8 cellular contexts compared by ENCODE assay signal in the genomic region with DNA sequence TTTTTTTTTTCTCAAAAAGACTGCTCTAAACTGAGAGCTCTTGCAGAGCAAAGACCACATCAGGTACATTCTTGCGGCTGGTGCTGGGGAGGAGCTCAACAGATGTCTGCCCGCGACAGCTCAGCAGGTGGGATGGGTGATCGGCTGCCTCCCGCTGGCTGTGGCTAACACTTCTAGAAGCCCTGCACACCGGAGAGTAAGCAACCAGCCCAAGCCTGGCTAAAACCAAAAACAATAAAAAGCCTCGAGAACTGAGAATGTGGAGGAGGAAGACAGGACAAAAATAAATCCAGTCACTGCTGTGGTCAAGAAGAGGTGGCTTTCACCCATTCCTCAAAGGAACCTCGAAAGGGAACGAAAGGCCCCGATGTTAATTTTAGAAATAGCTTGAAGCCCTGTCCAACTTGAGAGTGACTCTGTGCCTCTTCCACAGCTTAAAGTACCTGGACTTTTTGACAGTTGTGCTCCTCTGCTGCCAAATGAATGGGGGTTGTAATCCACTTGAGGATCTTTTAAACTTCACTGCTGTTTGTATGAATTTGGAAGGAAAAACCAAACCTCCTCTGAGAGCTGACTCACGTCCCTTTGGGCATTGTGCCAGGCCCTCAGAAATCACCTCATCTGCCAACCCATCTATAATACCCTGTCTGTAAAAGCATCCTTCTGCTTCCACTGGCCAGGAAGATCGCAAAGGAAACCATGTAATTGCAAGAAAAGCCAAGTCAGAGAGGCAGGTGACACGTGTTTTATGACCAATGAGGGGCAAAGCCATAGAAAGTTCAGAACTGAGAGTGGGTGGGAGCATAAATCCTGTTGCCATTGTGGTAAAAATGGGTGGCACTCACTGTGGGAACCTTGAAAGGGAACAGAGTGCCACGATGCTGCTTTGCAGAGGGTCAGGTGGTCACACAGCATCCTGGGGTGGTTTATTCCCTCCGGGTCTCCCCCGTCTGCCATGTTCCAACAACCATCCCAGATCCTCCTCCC.
DNase-seq lines count a peak whose midpoint lies in the region; FAIRE-seq and TF ChIP-seq lines count a peak whose summit lies in the region.

No MANE protein-coding gene starts in this region.

- H3K4me3 ChIP-seq in adipocyte (ENCODE audit: low read length): no peak overlapping the region

- no peak for DNase-seq in D721Med (ENCODE audit: insufficient read length, low spot score)
- DNase-seq in GM20000 (ENCODE audit: low spot score): peak; percentile 83
- peak; percentile 12 for DNase-seq in HS-27A (ENCODE audit: low read depth)
- peak; percentile 10 for DNase-seq in adipocyte (ENCODE audit: low read depth)
- peak; percentile 42 to 69 for DNase-seq in stimulated activated CD4-positive, alpha-beta T cell treated with anti-CD3 and anti-CD28 coated beads, Interleukin-15, amount 100 ng/mL, for 1 hour (ENCODE audit: low read depth in 1 of 2, low spot score in 1 of 2)
- no peak for DNase-seq in SK-N-DZ (ENCODE audit: low spot score)
- no peak for DNase-seq in posterior vena cava (ENCODE audit: low spot score)

- peaks cover 21% of the 10 kb centered on the region for H3K27me3 Mint-ChIP-seq in T-helper 1 cell treated with Interleukin-12 subunit alpha and Interleukin-12 subunit beta and Interleukin-4 antibody, amounts not matched to agents 30 μg/mL and 1 μg/mL, for 36 hours (ENCODE audit: low read depth)

- peaks cover 77% of the 10 kb centered on the region for H3K27me3 ChIP-seq in adipocyte (replicated peaks; ENCODE audit: control insufficient read depth, insufficient read depth, low read length)

- H3K9ac ChIP-seq in adipocyte (ENCODE audit: low read length): no peak overlapping the region

- H3K4me1 Mint-ChIP-seq in T-helper 1 cell treated with Interleukin-12 subunit alpha and Interleukin-12 subunit beta and Interleukin-4 antibody, amounts not matched to agents 30 μg/mL and 1 μg/mL, for 36 hours (ENCODE audit: low read depth): peaks cover 25% of the 10 kb centered on the region

- H3K4me3 Mint-ChIP-seq in T-helper 1 cell treated with Interleukin-12 subunit alpha and Interleukin-12 subunit beta and Interleukin-4 antibody, amounts not matched to agents 30 μg/mL and 1 μg/mL, for 36 hours: peak overlapping the region; percentile 52

- no peaks in the 10 kb centered on the region for H3K36me3 Mint-ChIP-seq in T-helper 1 cell treated with Interleukin-12 subunit alpha and Interleukin-12 subunit beta and Interleukin-4 antibody, amounts not matched to agents 30 μg/mL and 1 μg/mL, for 36 hours (ENCODE audit: low read depth)

- H3K27ac Mint-ChIP-seq in T-helper 1 cell treated with Interleukin-12 subunit alpha and Interleukin-12 subunit beta and Interleukin-4 antibody, amounts not matched to agents 30 μg/mL and 1 μg/mL, for 36 hours: peak overlapping the region; percentile 73

- no peaks in the 10 kb centered on the region for H3K9me3 Mint-ChIP-seq in T-helper 1 cell treated with Interleukin-12 subunit alpha and Interleukin-12 subunit beta and Interleukin-4 antibody, amounts not matched to agents 30 μg/mL and 1 μg/mL, for 36 hours

- no peaks in the 10 kb centered on the region for H3K36me3 ChIP-seq in adipocyte (ENCODE audit: control insufficient read depth, insufficient read depth, low read length, severe bottlenecking)

- no peaks in the 10 kb centered on the region for H3K9me3 ChIP-seq in adipocyte (ENCODE audit: control insufficient read depth, low read length)

- no peak for FAIRE-seq in D721Med (lab: Jason Lieb, UNC)

- intact Hi-C loops in posterior vena cava (cut with DNase I): no loop called here

- H3K4me1 ChIP-seq in adipocyte (ENCODE audit: control insufficient read depth, insufficient read depth, low read length): peaks cover 4% of the 10 kb centered on the region

- peak; percentile 13 for TF ChIP-seq CTCF in D721Med (IDR thresholded peaks at IDR 0.05; ENCODE audit: insufficient read depth, missing control alignments)
- TF ChIP-seq CTCF in GM20000 (IDR thresholded peaks at IDR 0.05; ENCODE audit: extremely low read depth, missing control alignments): no peak

Comparison
In these comparisons a context has a peak if more than half of its experiments do, and no peak if none do; other contexts are left out.
1. DNase-seq: peak in GM20000 (single experiment), HS-27A (single experiment), adipocyte (single experiment) and stimulated activated CD4-positive, alpha-beta T cell treated with anti-CD3 and anti-CD28 coated beads, Interleukin-15, amount 100 ng/mL, for 1 hour (2 of 2); none in D721Med (single experiment), SK-N-DZ (single experiment) and posterior vena cava (single experiment).